Comparison of ENCODE assay signal across 1 cellular context in the genomic region with DNA sequence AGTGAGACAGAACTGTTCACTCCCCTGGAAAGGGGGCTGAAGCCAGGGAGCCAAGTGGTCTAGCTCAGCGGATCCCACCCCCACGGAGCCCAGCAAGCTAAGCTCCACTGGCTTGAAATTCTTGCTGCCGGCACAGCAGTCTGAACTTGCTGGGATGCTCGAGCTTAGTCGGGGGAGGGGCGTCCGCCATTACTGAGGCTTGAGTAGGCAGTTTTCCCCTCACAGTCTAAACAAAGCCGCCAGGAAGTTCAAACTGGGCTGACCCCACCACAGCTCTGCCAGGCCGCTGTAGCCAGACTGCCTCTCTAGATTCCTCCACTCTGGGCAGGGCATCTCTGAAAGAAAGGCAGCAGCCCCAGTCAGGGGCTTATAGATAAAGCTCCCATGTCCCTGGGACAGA. TPM values are rescaled to one million over a fixed set of nuclear protein-coding genes. Genes with fewer than 3 reads are reported as not detected.
"Had no signal": no experiment of that assay in that cellular context is flagged by ENCODE, and none has a peak within 500 bp of the region (broad histone marks: within the 10 kb centered on the region; RNA-seq: fewer than 3 reads in every experiment).

No MANE protein-coding gene starts in this region.

RNA-seq across cellular contexts. Expression of a gene that starts 20.0 kb away (rescaled TPM):
- total RNA-seq: K562 had no signal
